ENCODE assay signal across 19 cellular contexts in the genomic region with DNA sequence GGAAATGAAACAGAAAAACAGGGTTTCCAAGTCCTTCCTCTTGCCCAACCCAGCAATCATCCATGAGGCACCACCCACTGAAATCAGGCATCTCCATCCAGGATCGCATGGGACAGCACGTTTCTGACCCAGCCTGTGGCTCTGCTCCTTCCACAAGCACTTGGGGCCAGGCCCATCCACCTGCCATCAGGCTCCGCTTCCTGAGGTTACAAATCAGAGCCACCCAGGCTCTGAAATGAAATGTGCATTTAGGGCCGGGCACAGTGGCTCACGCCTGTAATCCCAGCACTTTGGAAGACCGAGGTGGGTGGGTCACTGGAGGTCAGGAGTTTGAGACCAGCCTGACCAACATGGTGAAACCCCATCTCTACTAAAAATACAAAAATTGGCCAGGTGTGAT. TPM values are rescaled to one million over a fixed set of nuclear protein-coding genes. Genes with fewer than 3 reads are reported as not detected.
A peak's percentile ranks its signal among the peaks of the same experiment; 100 is the strongest.
DNase-seq lines count a peak whose midpoint lies in the region; ATAC-seq, FAIRE-seq and TF ChIP-seq lines count a peak whose summit lies in the region.
"Had no signal": no experiment of that assay in that cellular context is flagged by ENCODE, and none has a peak within 500 bp of the region (broad histone marks: within the 10 kb centered on the region; RNA-seq: fewer than 3 reads in every experiment).

No MANE protein-coding gene starts in this region.

- POLR2A ChIA-PET in A549 (lab: Yijun Ruan, JAX) (no interaction called here), GM10248 (lab: Yijun Ruan, JAX) (no interaction called here)

- no peak overlapping the region for H3K23ac ChIP-seq in neuronal stem cell (ENCODE audit: low read depth, low read length, poor library complexity)

- peak; percentile 28 for FAIRE-seq in A549 (lab: Jason Lieb, UNC)
- FAIRE-seq: GM12878, H1 had no signal

- H3K4me1 ChIP-seq in A549 (peaks cover 9% of the 10 kb centered on the region), neuronal stem cell (ENCODE audit: control insufficient read depth in 2 of 2, insufficient read depth in 1 of 2, low read depth in 1 of 2, low read length in 2 of 2) (peaks cover 0 to 7% of the 10 kb centered on the region in 2 donors), aorta (ENCODE audit: control insufficient read depth in 1 of 2, insufficient read depth in 2 of 2, low read length in 2 of 2) (no peaks in the 10 kb centered on the region), left lung (no peaks in the 10 kb centered on the region)
- H3K4me1 ChIP-seq: HAP-1 had no signal

- TF ChIP-seq POLR2A in A549 (IDR thresholded peaks at IDR 0.05; ENCODE audit: low read length) = no peak

- H3K36me3 ChIP-seq in neuronal stem cell (replicated peaks in 1 of 2; ENCODE audit: control insufficient read depth in 2 of 2, insufficient read depth in 2 of 2, low read length in 2 of 2) = no peaks in the 10 kb centered on the region
- no peaks in the 10 kb centered on the region for H3K36me3 ChIP-seq in aorta (ENCODE audit: control insufficient read depth in 1 of 2, insufficient read depth in 2 of 2, low read length in 1 of 2)
- no peaks in the 10 kb centered on the region for H3K36me3 ChIP-seq in left lung
- H3K36me3 ChIP-seq: BLaER1, HAP-1 had no signal

- whole genome bisulfite sequencing in A549 (ENCODE audit: missing lambda C conversion rate) = 80% methylated on average over 3 of the region's 6 CpGs
- WGBS in neuronal stem cell (ENCODE audit: extremely low coverage in 2 of 2, insufficient read length in 2 of 2, insufficient replicate concordance in 1 of 2), 2 donors = no CpG with 5 or more reads among the region's 6 CpGs
- 86 to 91% methylated on average over 6 of the region's 6 CpGs for WGBS in aorta, 2 donors

- H3K4me2 ChIP-seq in A549 = no peak overlapping the region
- H3K4me2 ChIP-seq in neuronal stem cell (ENCODE audit: insufficient read depth, low read length, poor library complexity, severe bottlenecking) = no peak overlapping the region

- no peak overlapping the region for H3K14ac ChIP-seq in neuronal stem cell (ENCODE audit: low read length)

- no peak for TF ChIP-seq RAD21 in A549 (conservative IDR thresholded peaks at IDR 0.05 in 1 of 2, IDR thresholded peaks at IDR 0.05 in 1 of 2)

- H3K4me3 ChIP-seq in A549 = no peak overlapping the region
- H3K4me3 ChIP-seq in neuronal stem cell (ENCODE audit: low read length in 2 of 2) = no peak overlapping the region
- H3K4me3 ChIP-seq in aorta (ENCODE audit: low read length in 2 of 2) = no peak overlapping the region
- no peak overlapping the region for H3K4me3 ChIP-seq in left lung
- H3K4me3 ChIP-seq: BLaER1, GM12878, HAP-1 had no signal

- intact Hi-C loops in aorta (cut with DNase I) = no loop called here
- intact Hi-C loops in left lung (cut with DNase I) = no loop called here

- TF ChIP-seq EP300 in A549 (IDR thresholded peaks at IDR 0.05) = no peak

- peaks cover under 1% of the 10 kb centered on the region for H3K79me1 ChIP-seq in neuronal stem cell (ENCODE audit: low read depth, low read length)

- H2BK120ac ChIP-seq in neuronal stem cell (ENCODE audit: low read depth, low read length) = no peak overlapping the region

- no peak overlapping the region for H2BK15ac ChIP-seq in neuronal stem cell (ENCODE audit: low read length)

- no peak overlapping the region for H3K9ac ChIP-seq in neuronal stem cell (ENCODE audit: low read depth, low read length, poor library complexity)
- H3K9ac ChIP-seq: BLaER1 had no signal

- ATAC-seq in A549 = no peak
- no peak for ATAC-seq in aorta (ENCODE audit: low FRiP score)
- no peak for ATAC-seq in HG02870 (IDR thresholded peaks at IDR 0.05; ENCODE audit: unreplicated experiment)
- ATAC-seq in left lung = no peak
- ATAC-seq: CD8-positive, alpha-beta T cell; GM12878 had no signal

- H2AK5ac ChIP-seq in neuronal stem cell (ENCODE audit: low read depth, low read length) = no peak overlapping the region

- no peak overlapping the region for H3K18ac ChIP-seq in neuronal stem cell (ENCODE audit: low read length)

- H3K27me3 ChIP-seq in neuronal stem cell (ENCODE audit: control insufficient read depth in 3 of 3, insufficient read depth in 3 of 3, low read depth in 1 of 3, low read length in 3 of 3) (peaks cover 0 to 5% (median 0%) of the 10 kb centered on the region in 3 experiments), aorta (ENCODE audit: control insufficient read depth in 1 of 2, insufficient read depth in 2 of 2, low read length in 1 of 2) (no peaks in the 10 kb centered on the region), left lung (peaks cover 0 to 50% of the 10 kb centered on the region in 2 donors)
- H3K27me3 ChIP-seq: BLaER1 had no signal

- H4K8ac ChIP-seq in neuronal stem cell (ENCODE audit: low read depth, low read length) = peak overlapping the region; percentile 23

- H3K27ac ChIP-seq in A549 (no peak overlapping the region), epithelial cell of prostate (peak overlapping the region; percentile 52), neuronal stem cell (replicated peaks; ENCODE audit: low read length) (no peak overlapping the region), aorta (ENCODE audit: low read depth in 1 of 2, low read length in 2 of 2) (no peak overlapping the region), left lung (no peak overlapping the region)
- H3K27ac ChIP-seq: 22Rv1, BLaER1 had no signal

- no peak for DNase-seq in A549 (ENCODE audit: low read depth in 1 of 2, low spot score in 1 of 2)
- no peak for DNase-seq in epithelial cell of prostate (ENCODE audit: low read depth, low spot score)
- no peak for DNase-seq in neuronal stem cell (ENCODE audit: low spot score)
- peak; percentile 2 to 37 for DNase-seq in aorta
- no peak for DNase-seq in left lung
- no peak for DNase-seq in GM10248 (ENCODE audit: extremely low spot score)
- DNase-seq: Calu3; CD8-positive, alpha-beta T cell; DMS79 treated with DMSO at 0.1 percent for 48 hours; GF-D8 had no signal

- no peaks in the 10 kb centered on the region for H3K9me3 ChIP-seq in A549
- H3K9me3 ChIP-seq in neuronal stem cell (replicated peaks in 1 of 2; ENCODE audit: control insufficient read depth in 2 of 2, insufficient read depth in 1 of 2, low read depth in 1 of 2, low read length in 2 of 2) = no peaks in the 10 kb centered on the region
- peaks cover 1% of the 10 kb centered on the region for H3K9me3 ChIP-seq in aorta (ENCODE audit: control insufficient read depth, low read length)
- no peaks in the 10 kb centered on the region for H3K9me3 ChIP-seq in left lung
- H3K9me3 ChIP-seq: BLaER1, HAP-1 had no signal

- CTCF ChIA-PET in A549 (lab: Yijun Ruan, JAX) (no interaction called here), GM10248 (lab: Yijun Ruan, JAX) (interaction anchor here (1.8 kb wide), 1 partner anchor 21 kb away, joined by 5 read pairs; no protein-coding TSS in a partner anchor)

- H4K91ac ChIP-seq in neuronal stem cell (ENCODE audit: low read depth, low read length, poor library complexity) = no peak overlapping the region

- TF ChIP-seq CTCF in A549 (IDR thresholded peaks at IDR 0.05) = no peak
- no peak for TF ChIP-seq CTCF in left lung (IDR thresholded peaks at IDR 0.05)
- TF ChIP-seq CTCF in GM10248 (IDR thresholded peaks at IDR 0.05; ENCODE audit: control extremely low read depth, extremely low read depth, low read depth, missing control alignments) = no peak

- H2AFZ ChIP-seq in neuronal stem cell (ENCODE audit: low read length) = no peak overlapping the region

- H3K4ac ChIP-seq in neuronal stem cell (ENCODE audit: low read length) = no peak overlapping the region

- H2BK12ac ChIP-seq in neuronal stem cell (ENCODE audit: low read length) = no peak overlapping the region

- no peak overlapping the region for H2BK5ac ChIP-seq in neuronal stem cell (ENCODE audit: low read length)

RNA-seq across cellular contexts. Expression of a gene that starts 0.7 kb away (rescaled TPM):
- 0.09 TPM in 1 of 2 replicates, not detected in the other for polyA plus RNA-seq in A549 (2011; rRNA removed)
- polyA plus RNA-seq in A549 (2012; cell fraction: cytosol; rRNA removed) = 0.03 TPM in 2 replicates
- polyA plus RNA-seq in A549 (2012; cell fraction: nucleus; rRNA removed) = 0.20 and 0.29 TPM in 2 replicates
- 0.12 TPM in 2 of 3 replicates, not detected in the other for polyA plus RNA-seq in A549 (2017; fragmentation: RNase III; extraction: RNeasy Plus Mini Kit Qiagen cat#74134 plus additional on column Dnase treatment)
- 0.17 TPM in 1 of 2 replicates, not detected in the other for polyA minus RNA-seq in A549 (2011; rRNA and poly(A)+ RNA removed)
- polyA plus RNA-seq in neuronal stem cell (2013, experiment 1 of 2) = not detected
- not detected for polyA plus RNA-seq in neuronal stem cell (2013, experiment 2 of 2)
- total RNA-seq in aorta = not detected
- polyA plus RNA-seq in aorta = 1 to 10 TPM in 1 of 2 donors, under 1 TPM in 1; 0.10 to 2.0 TPM
- not detected for total RNA-seq in left lung
- total RNA-seq: A673; CD8-positive, alpha-beta T cell; GM12878; H1; HT-29 had no signal
- polyA plus RNA-seq: AG04450, H1 had no signal

RNA-seq across cellular contexts. Expression of a gene that starts 15.4 kb away (rescaled TPM):
- polyA plus RNA-seq in A549 (2011; rRNA removed) (0.05 and 0.07 TPM in 2 replicates), A549 (2017; fragmentation: RNase III; extraction: RNeasy Plus Mini Kit Qiagen cat#74134 plus additional on column Dnase treatment) (0.08 TPM in 1 of 3 replicates, not detected in the others), aorta (not detected)
- polyA plus RNA-seq in A549 (2012; cell fraction: cytosol; rRNA removed) = 0.04 and 0.07 TPM in 2 replicates
- 0.12 and 0.47 TPM in 2 replicates for polyA plus RNA-seq in A549 (2012; cell fraction: nucleus; rRNA removed)
- polyA minus RNA-seq in A549 (2011; rRNA and poly(A)+ RNA removed) = 0.29 TPM in 1 of 2 replicates, not detected in the other
- not detected for polyA plus RNA-seq in neuronal stem cell (2013, experiment 1 of 2)
- not detected for polyA plus RNA-seq in neuronal stem cell (2013, experiment 2 of 2)
- total RNA-seq in aorta (not detected), left lung (under 1 TPM; 0.32 to 0.58 TPM)
- total RNA-seq: A673; Calu3; CD8-positive, alpha-beta T cell; GM12878; H1; HT-29 had no signal
- polyA plus RNA-seq: H1 had no signal

RNA-seq across cellular contexts. Expression of a gene that starts 35.6 kb away (rescaled TPM):
- polyA plus RNA-seq in A549 (2011; rRNA removed) = 12.7 and 12.8 TPM in 2 replicates
- polyA plus RNA-seq in A549 (2012; cell fraction: cytosol; rRNA removed) = 10.2 and 10.3 TPM in 2 replicates
- polyA plus RNA-seq in A549 (2012; cell fraction: nucleus; rRNA removed) = 10.0 and 11.4 TPM in 2 replicates
- 2.1 to 3.2 TPM (median 2.8 TPM) in 3 replicates for polyA plus RNA-seq in A549 (2017; fragmentation: RNase III; extraction: RNeasy Plus Mini Kit Qiagen cat#74134 plus additional on column Dnase treatment)
- polyA minus RNA-seq in A549 (2011; rRNA and poly(A)+ RNA removed) = 13.4 and 14.5 TPM in 2 replicates
- not detected for polyA plus RNA-seq in neuronal stem cell (2013, experiment 1 of 2)
- not detected for polyA plus RNA-seq in neuronal stem cell (2013, experiment 2 of 2)
- not detected for total RNA-seq in aorta
- 1 to 10 TPM; 3.9 to 4.6 TPM for polyA plus RNA-seq in aorta
- total RNA-seq in left lung = 1 to 10 TPM in 1 of 2 donors, under 1 TPM in 1; 0.47 to 9.4 TPM
- total RNA-seq: A673; Calu3; CD8-positive, alpha-beta T cell; GM12878; H1; HT-29 had no signal
- polyA plus RNA-seq: GM12878, H1 had no signal

RNA-seq across cellular contexts. Expression of a gene that starts 53.6 kb away (rescaled TPM):
- 0.04 and 0.07 TPM in 2 replicates for polyA plus RNA-seq in A549 (2011; rRNA removed)
- polyA plus RNA-seq in A549 (2012; cell fraction: cytosol; rRNA removed) = 0.03 TPM in 2 replicates
- polyA plus RNA-seq in A549 (2012; cell fraction: nucleus; rRNA removed) = 0.16 and 0.17 TPM in 2 replicates
- polyA plus RNA-seq in A549 (2017; fragmentation: RNase III; extraction: RNeasy Plus Mini Kit Qiagen cat#74134 plus additional on column Dnase treatment) = 0.06 to 0.07 TPM in 2 of 3 replicates, not detected in the other
- polyA minus RNA-seq in A549 (2011; rRNA and poly(A)+ RNA removed) = not detected in 2 replicates
- not detected for polyA plus RNA-seq in neuronal stem cell (2013, experiment 1 of 2)
- not detected for polyA plus RNA-seq in neuronal stem cell (2013, experiment 2 of 2)
- not detected for total RNA-seq in aorta
- polyA plus RNA-seq in aorta = not detected
- not detected for total RNA-seq in left lung
- total RNA-seq: A673; Calu3; CD8-positive, alpha-beta T cell; GM12878; H1; HT-29 had no signal
- polyA plus RNA-seq: AG04450, GM12878, H1 had no signal

RNA-seq across cellular contexts. Expression of a gene that starts 55.4 kb away (rescaled TPM):
- polyA plus RNA-seq in A549 (2011; rRNA removed) (1,385 and 2,250 TPM in 2 replicates), A549 (2017; fragmentation: RNase III; extraction: RNeasy Plus Mini Kit Qiagen cat#74134 plus additional on column Dnase treatment) (3,173 to 3,781 TPM (median 3,633 TPM) in 3 replicates), aorta (100 to 1,000 TPM in 1 of 2 donors, 10 to 100 TPM in 1; 39.4 to 323 TPM)
- 2,547 and 2,774 TPM in 2 replicates for polyA plus RNA-seq in A549 (2012; cell fraction: cytosol; rRNA removed)
- 3,370 and 4,681 TPM in 2 replicates for polyA plus RNA-seq in A549 (2012; cell fraction: nucleus; rRNA removed)
- 2,077 and 2,477 TPM in 2 replicates for polyA minus RNA-seq in A549 (2011; rRNA and poly(A)+ RNA removed)
- polyA plus RNA-seq in neuronal stem cell (2013, experiment 1 of 2) = 179 TPM
- polyA plus RNA-seq in neuronal stem cell (2013, experiment 2 of 2) = 174 TPM
- total RNA-seq in aorta (100 to 1,000 TPM in 1 of 2 donors, 10 to 100 TPM in 1; 34.5 to 102 TPM), left lung (1,000 to 10,000 TPM in 1 of 2 donors, 100 to 1,000 TPM in 1; 583 to 1,126 TPM)

Comparison
In these comparisons a context has a peak if more than half of its experiments do, and no peak if none do; other contexts are left out.
1. DNase-seq: peak in aorta (2 of 2); none in A549 (0 of 2), epithelial cell of prostate (single experiment), neuronal stem cell (single experiment), left lung (0 of 2) and GM10248 (single experiment).